Comparison of ENCODE assay signal across 9 cellular contexts in genomic region chr2:218397502-218398436, GRCh38. TPM values are rescaled to one million over a fixed set of nuclear protein-coding genes. Genes with fewer than 3 reads are reported as not detected.
DNase-seq lines count a peak whose midpoint lies in the region; FAIRE-seq and TF ChIP-seq lines count a peak whose summit lies in the region.
"Had no signal": no experiment of that assay in that cellular context is flagged by ENCODE, and none has a peak within 500 bp of the region (broad histone marks: within the 10 kb centered on the region; RNA-seq: fewer than 3 reads in every experiment).

No MANE protein-coding gene starts in this region.

- H3K4me3 ChIP-seq in ACC112 (ENCODE audit: low read depth, low read length) (peak overlapping the region; percentile 83), right atrium auricular region (peak overlapping the region; percentile 93 to 96), rectal smooth muscle tissue (ENCODE audit: low read length) (peak overlapping the region; percentile 81)

- no peak for TF ChIP-seq CTCF in right atrium auricular region (IDR thresholded peaks at IDR 0.05)

- H3K9me3 ChIP-seq in right atrium auricular region, result no peaks in the 10 kb centered on the region

- H3K9ac ChIP-seq in rectal smooth muscle tissue (ENCODE audit: low read length), result peak overlapping the region; percentile 73

- no peaks in the 10 kb centered on the region for H3K27me3 ChIP-seq in ACC112 (ENCODE audit: insufficient read depth, low read length)
- H3K27me3 ChIP-seq in right atrium auricular region, result no peaks in the 10 kb centered on the region
- no peaks in the 10 kb centered on the region for H3K27me3 ChIP-seq in rectal smooth muscle tissue (ENCODE audit: control insufficient read depth, insufficient read depth, low read length)

- H2AFZ ChIP-seq in ACC112 (ENCODE audit: low read length, unreplicated experiment), result peak overlapping the region; percentile 70

- peak; percentile 13 for FAIRE-seq in HTR-8/SVneo (lab: Jason Lieb, UNC)
- FAIRE-seq in frontal cortex (lab: Jason Lieb, UNC), result no peak

- H3K36me3 ChIP-seq in ACC112 (ENCODE audit: insufficient read depth, low read length) (no peaks in the 10 kb centered on the region), right atrium auricular region (peaks cover 14% of the 10 kb centered on the region), rectal smooth muscle tissue (ENCODE audit: control insufficient read depth, insufficient read depth, low read length) (peaks cover 10% of the 10 kb centered on the region)

- H3K4me1 ChIP-seq in ACC112 (ENCODE audit: control insufficient read depth, insufficient read depth, low read length, unreplicated experiment), result peaks cover 16% of the 10 kb centered on the region
- H3K4me1 ChIP-seq in right atrium auricular region, result peaks cover 0 to 54% of the 10 kb centered on the region in 2 donors
- peaks cover 19% of the 10 kb centered on the region for H3K4me1 ChIP-seq in rectal smooth muscle tissue (ENCODE audit: control insufficient read depth, insufficient read depth, low read length)

- peak; percentile 26 for DNase-seq in HTR-8/SVneo (ENCODE audit: insufficient read length, low spot score)
- DNase-seq in RPMI7951 (ENCODE audit: low read depth), result peak; percentile 94
- DNase-seq in amniotic stem cell (lab: John Stamatoyannopoulos, UW), result peak; percentile 53
- peak; percentile 86 for DNase-seq in right atrium auricular region (ENCODE audit: low spot score)
- DNase-seq in frontal cortex (ENCODE audit: low spot score in 2 of 2), result no peak

- peak; percentile 33 for TF ChIP-seq POLR2A in GM10847 (IDR thresholded peaks at IDR 0.05; ENCODE audit: extremely low read depth, insufficient read length)

- peaks cover 33% of the 10 kb centered on the region for H3K79me2 ChIP-seq in ACC112 (ENCODE audit: control insufficient read depth, insufficient read depth, low read length, unreplicated experiment)

- H3K27ac ChIP-seq in ACC112 (ENCODE audit: low read depth, low read length) (peak overlapping the region; percentile 82), right atrium auricular region (peak overlapping the region; percentile 98 to 99), rectal smooth muscle tissue (ENCODE audit: low read depth, low read length) (peak overlapping the region; percentile 100)

RNA-seq across cellular contexts. Expression of gene CTDSP1, which starts 1.9 kb away (rescaled TPM):
- total RNA-seq in RPMI7951 (2014; rRNA removed; shearing (Covaris generic)), result 62.4 and 87.2 TPM in 2 replicates
- total RNA-seq in right atrium auricular region, result 10 to 100 TPM; 54.2 to 99.5 TPM
- 7.7 TPM for total RNA-seq in frontal cortex

RNA-seq across cellular contexts. Expression of gene SLC11A1, which starts 15.7 kb away (rescaled TPM):
- total RNA-seq in RPMI7951 (2014; rRNA removed; shearing (Covaris generic)), result under 0.01 and 0.10 TPM in 2 replicates
- total RNA-seq in right atrium auricular region (10 to 100 TPM in 1 of 2 donors, 1 to 10 TPM in 1; 8.7 to 22.1 TPM), frontal cortex (0.82 TPM)

RNA-seq across cellular contexts. Expression of gene VIL1, which starts 21.2 kb away (rescaled TPM):
- total RNA-seq in RPMI7951 (2014; rRNA removed; shearing (Covaris generic)), result not detected in 2 replicates
- total RNA-seq in right atrium auricular region (not detected), frontal cortex (not detected)

RNA-seq across cellular contexts. Expression of gene CATIP, which starts 41.1 kb away (rescaled TPM):
- total RNA-seq in RPMI7951 (2014; rRNA removed; shearing (Covaris generic)), result not detected in 2 replicates
- not detected for total RNA-seq in right atrium auricular region
- not detected for total RNA-seq in frontal cortex
- total RNA-seq: HT1080 had no signal

Comparison
In these comparisons a context has a peak if more than half of its experiments do, and no peak if none do; other contexts are left out.
1. DNase-seq: peak in HTR-8/SVneo (single experiment), RPMI7951 (single experiment), amniotic stem cell (single experiment) and right atrium auricular region (single experiment); none in frontal cortex (0 of 2).
2. Peak in every context shown above with its lines, with median percentiles within 50 percentile points of each other: H3K27ac ChIP-seq and H3K4me3 ChIP-seq.